In the genomic region with DNA sequence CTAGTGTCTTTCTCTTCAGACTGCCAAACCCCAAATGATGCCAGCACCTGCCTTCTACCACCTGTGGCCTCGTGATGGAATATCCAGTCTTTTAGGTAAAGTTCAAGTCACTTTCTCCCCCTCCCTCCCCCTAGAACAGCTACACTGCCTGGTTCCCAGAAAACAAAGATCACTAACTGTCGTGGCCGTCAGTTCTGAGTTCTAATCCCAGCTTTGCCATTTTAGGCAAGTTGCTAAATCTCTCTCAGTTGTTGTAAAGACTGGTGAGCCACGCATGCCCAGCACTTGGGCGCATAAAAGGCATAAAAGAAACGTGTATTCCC, we compare ENCODE assay signal across 8 cellular contexts. TPM values are rescaled to one million over a fixed set of nuclear protein-coding genes. Genes with fewer than 3 reads are reported as not detected.
DNase-seq lines count a peak whose midpoint lies in the region; ATAC-seq, FAIRE-seq and TF ChIP-seq lines count a peak whose summit lies in the region.

No MANE protein-coding gene starts in this region.

- H3K27ac ChIP-seq in VCaP (peak overlapping the region; percentile 80), gastroesophageal sphincter (peak overlapping the region; percentile 93 to 100 (median 98)), spleen (peak overlapping the region; percentile 81 to 100 (median 92))

- H3K27me3 ChIP-seq in HAP-1 (ENCODE audit: low read depth) (no peaks in the 10 kb centered on the region), gastroesophageal sphincter (no peaks in the 10 kb centered on the region), spleen (replicated peaks in 1 of 7) (no peaks in the 10 kb centered on the region)

- in situ Hi-C loops in HAP-1 (cut with MboI; ENCODE audit: low sequenced_read_pairs), result loop anchor here (5.0 kb wide), 1 partner anchor 137 kb away; no protein-coding TSS in a partner anchor
- in situ Hi-C loops in ACHN (cut with HindIII; ENCODE audit: low pct_ligation_motif_present, low pct_unique_long_range_greater_than_20kb, low sequenced_read_pairs), result loop anchor here (25.0 kb wide), 1 partner anchor 137 kb away; no protein-coding TSS in a partner anchor

- H3K36me3 ChIP-seq in HAP-1 (replicated peaks) (0 out of 2 replicates have a peak, but pooled peaks cover 2% of the 10 kb centered on the region), gastroesophageal sphincter (peaks cover 0 to 4% of the 10 kb centered on the region in 2 donors), spleen (peaks cover 0 to 15% (median 0%) of the 10 kb centered on the region in 6 donors)

- H3K4me3 ChIP-seq in HAP-1 (peak overlapping the region; percentile 5), gastroesophageal sphincter (peak overlapping the region in 1 of 2 donors; percentile 9), spleen (peak overlapping the region in 4 of 8 donors; percentile 63 to 86 (median 78))

- intact Hi-C loops in spleen (cut with DNase I; ENCODE audit: low total_unique reads), result loop anchor here (5.0 to 10.0 kb wide), 3 partner anchors 37 to 135 kb away; partner anchors contain the start of gene THRAP3

- H3K9me3 ChIP-seq in HAP-1 (no peaks in the 10 kb centered on the region), gastroesophageal sphincter (no peaks in the 10 kb centered on the region), spleen (no peaks in the 10 kb centered on the region)

- no peak for FAIRE-seq in frontal cortex (lab: Jason Lieb, UNC)

- H3K4me1 ChIP-seq in HAP-1 (peaks cover 18% of the 10 kb centered on the region), gastroesophageal sphincter (peaks cover 8 to 76% (median 37%) of the 10 kb centered on the region in 3 donors), spleen (peaks cover 40 to 88% (median 66%) of the 10 kb centered on the region in 6 donors)

- TF ChIP-seq CTCF in VCaP (conservative IDR thresholded peaks at IDR 0.05) (no peak), gastroesophageal sphincter (IDR thresholded peaks at IDR 0.05) (no peak), spleen (IDR thresholded peaks at IDR 0.05 in 8 of 11, conservative IDR thresholded peaks at IDR 0.05 in 3 of 11) (no peak)

- WGBS in gastroesophageal sphincter (ENCODE audit: low coverage in 1 of 2), 2 donors, result 10 to 29% methylated on average over 6 of the region's 6 CpGs
- 24 to 57% (median 38%) methylated on average over 6 of the region's 6 CpGs for WGBS in spleen, 5 donors

- TF ChIP-seq EP300 in gastroesophageal sphincter (IDR thresholded peaks at IDR 0.05), result no peak

- DNase-seq in HAP-1 (ENCODE audit: low spot score in 2 of 2) (no peak), spleen (no peak), frontal cortex (ENCODE audit: low spot score in 2 of 2) (no peak), CD1c-positive myeloid dendritic cell (ENCODE audit: extremely low spot score) (no peak), ACHN (no peak), NCI-H1694 (lab: John Stamatoyannopoulos, UW) (no peak)

- no peak for ATAC-seq in gastroesophageal sphincter

- TF ChIP-seq POLR2A in gastroesophageal sphincter (IDR thresholded peaks at IDR 0.05) (no peak), spleen (IDR thresholded peaks at IDR 0.05) (no peak)

RNA-seq across cellular contexts. Expression of gene TRAPPC3, which starts 0.6 kb away (rescaled TPM):
- 100 to 1,000 TPM; 102 to 166 (median 129) TPM for total RNA-seq in gastroesophageal sphincter
- 10 to 100 TPM; 46.7 to 98.1 (median 56.4) TPM for total RNA-seq in spleen
- 10 to 100 TPM; 42.9 to 70.1 (median 60.2) TPM for polyA plus RNA-seq in spleen
- 43.6 TPM for total RNA-seq in frontal cortex

RNA-seq across cellular contexts. Expression of gene MAP7D1, which starts 6.0 kb away (rescaled TPM):
- total RNA-seq in gastroesophageal sphincter (100 to 1,000 TPM; 147 to 243 (median 172) TPM), spleen (100 to 1,000 TPM in 3 of 7 donors, 10 to 100 TPM in 4; 72.6 to 116 (median 96.9) TPM), frontal cortex (70.1 TPM)
- 10 to 100 TPM; 30.4 to 62.7 (median 38.0) TPM for polyA plus RNA-seq in spleen

RNA-seq across cellular contexts. Expression of gene COL8A2, which starts 24.9 kb away (rescaled TPM):
- total RNA-seq in gastroesophageal sphincter, result 10 to 100 TPM; 43.3 to 57.8 (median 50.6) TPM
- 10 to 100 TPM in 4 of 7 donors, 1 to 10 TPM in 3; 7.0 to 32.0 (median 10.3) TPM for total RNA-seq in spleen
- polyA plus RNA-seq in spleen, result 1 to 10 TPM; 2.1 to 5.9 (median 4.3) TPM
- 0.82 TPM for total RNA-seq in frontal cortex
